ENCODE assay signal across 2 cellular contexts in the genomic region with DNA sequence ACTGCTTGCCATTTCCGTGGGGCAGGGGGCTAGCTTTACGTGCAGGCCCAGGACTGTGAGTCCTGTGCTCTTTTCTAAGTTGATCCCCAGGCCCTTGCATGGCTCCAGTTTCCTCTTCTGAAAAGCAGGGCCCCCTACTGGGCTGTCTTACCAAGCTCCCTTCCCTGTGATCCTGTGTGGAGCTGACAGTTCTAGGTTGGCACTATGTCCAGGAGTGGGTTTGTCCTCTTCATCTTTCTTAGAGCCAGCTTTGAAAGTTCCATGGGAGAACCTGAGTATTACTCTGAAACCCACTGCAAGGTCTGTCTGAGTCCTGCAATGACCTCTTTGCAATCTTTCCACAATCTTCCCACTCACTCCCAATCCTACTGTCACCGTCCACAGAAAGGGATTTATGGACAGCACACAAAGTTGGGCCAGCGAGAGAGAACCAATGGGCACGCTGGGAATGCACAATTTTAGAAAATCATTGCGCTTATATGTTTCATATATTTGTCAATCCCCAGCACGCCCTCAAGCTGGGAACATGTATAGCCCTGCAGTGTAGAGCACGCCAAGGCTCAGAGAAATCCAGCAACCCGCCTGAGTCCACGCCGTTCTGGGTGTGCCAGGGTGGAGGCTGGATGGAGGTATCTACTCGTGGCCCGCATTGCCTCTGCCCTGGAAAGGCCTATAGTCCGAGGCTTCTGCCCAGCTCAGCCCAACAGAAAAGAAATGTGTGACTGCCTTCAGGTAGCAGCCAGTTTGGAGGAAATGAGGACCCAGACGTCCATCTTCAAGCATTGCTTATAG.
TF ChIP-seq lines count a peak whose summit lies in the region.

No MANE protein-coding gene starts in this region.

TF ChIP-seq in HepG2, 621 proteins besides CTCF, POLR2A, EP300 and RAD21:
- TF ChIP-seq, protein P1, sequence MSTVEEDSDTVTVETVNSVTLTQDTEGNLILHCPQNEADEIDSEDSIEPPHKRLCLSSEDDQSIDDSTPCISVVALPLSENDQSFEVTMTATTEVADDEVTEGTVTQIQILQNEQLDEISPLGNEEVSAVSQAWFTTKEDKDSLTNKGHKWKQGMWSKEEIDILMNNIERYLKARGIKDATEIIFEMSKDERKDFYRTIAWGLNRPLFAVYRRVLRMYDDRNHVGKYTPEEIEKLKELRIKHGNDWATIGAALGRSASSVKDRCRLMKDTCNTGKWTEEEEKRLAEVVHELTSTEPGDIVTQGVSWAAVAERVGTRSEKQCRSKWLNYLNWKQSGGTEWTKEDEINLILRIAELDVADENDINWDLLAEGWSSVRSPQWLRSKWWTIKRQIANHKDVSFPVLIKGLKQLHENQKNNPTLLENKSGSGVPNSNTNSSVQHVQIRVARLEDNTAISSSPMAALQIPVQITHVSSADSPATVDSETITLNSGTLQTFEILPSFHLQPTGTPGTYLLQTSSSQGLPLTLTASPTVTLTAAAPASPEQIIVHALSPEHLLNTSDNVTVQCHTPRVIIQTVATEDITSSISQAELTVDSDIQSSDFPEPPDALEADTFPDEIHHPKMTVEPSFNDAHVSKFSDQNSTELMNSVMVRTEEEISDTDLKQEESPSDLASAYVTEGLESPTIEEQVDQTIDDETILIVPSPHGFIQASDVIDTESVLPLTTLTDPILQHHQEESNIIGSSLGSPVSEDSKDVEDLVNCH (CRISPR knock-in tag; IDR thresholded peaks at IDR 0.05): no peak
- TF ChIP-seq KDM2A (CRISPR knock-in tag; IDR thresholded peaks at IDR 0.05; ENCODE audit: borderline replicate concordance, low read depth) (no peak), HNRNPK (IDR thresholded peaks at IDR 0.05; ENCODE audit: low read depth, low read length, poor library complexity, severe bottlenecking) (no peak)
- TF ChIP-seq, protein P2, sequence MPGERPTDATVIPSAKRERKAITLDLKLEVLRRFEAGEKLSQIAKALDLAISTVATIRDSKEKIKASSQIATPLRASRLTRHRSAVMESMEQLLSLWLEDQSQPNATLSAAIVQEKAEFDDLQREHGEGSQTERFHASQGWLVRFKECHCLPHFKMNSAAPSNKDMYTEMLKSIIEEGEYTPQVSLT (CRISPR knock-in tag; IDR thresholded peaks at IDR 0.05; ENCODE audit: borderline replicate concordance, low read depth): no peak
- TF ChIP-seq, protein P3, sequence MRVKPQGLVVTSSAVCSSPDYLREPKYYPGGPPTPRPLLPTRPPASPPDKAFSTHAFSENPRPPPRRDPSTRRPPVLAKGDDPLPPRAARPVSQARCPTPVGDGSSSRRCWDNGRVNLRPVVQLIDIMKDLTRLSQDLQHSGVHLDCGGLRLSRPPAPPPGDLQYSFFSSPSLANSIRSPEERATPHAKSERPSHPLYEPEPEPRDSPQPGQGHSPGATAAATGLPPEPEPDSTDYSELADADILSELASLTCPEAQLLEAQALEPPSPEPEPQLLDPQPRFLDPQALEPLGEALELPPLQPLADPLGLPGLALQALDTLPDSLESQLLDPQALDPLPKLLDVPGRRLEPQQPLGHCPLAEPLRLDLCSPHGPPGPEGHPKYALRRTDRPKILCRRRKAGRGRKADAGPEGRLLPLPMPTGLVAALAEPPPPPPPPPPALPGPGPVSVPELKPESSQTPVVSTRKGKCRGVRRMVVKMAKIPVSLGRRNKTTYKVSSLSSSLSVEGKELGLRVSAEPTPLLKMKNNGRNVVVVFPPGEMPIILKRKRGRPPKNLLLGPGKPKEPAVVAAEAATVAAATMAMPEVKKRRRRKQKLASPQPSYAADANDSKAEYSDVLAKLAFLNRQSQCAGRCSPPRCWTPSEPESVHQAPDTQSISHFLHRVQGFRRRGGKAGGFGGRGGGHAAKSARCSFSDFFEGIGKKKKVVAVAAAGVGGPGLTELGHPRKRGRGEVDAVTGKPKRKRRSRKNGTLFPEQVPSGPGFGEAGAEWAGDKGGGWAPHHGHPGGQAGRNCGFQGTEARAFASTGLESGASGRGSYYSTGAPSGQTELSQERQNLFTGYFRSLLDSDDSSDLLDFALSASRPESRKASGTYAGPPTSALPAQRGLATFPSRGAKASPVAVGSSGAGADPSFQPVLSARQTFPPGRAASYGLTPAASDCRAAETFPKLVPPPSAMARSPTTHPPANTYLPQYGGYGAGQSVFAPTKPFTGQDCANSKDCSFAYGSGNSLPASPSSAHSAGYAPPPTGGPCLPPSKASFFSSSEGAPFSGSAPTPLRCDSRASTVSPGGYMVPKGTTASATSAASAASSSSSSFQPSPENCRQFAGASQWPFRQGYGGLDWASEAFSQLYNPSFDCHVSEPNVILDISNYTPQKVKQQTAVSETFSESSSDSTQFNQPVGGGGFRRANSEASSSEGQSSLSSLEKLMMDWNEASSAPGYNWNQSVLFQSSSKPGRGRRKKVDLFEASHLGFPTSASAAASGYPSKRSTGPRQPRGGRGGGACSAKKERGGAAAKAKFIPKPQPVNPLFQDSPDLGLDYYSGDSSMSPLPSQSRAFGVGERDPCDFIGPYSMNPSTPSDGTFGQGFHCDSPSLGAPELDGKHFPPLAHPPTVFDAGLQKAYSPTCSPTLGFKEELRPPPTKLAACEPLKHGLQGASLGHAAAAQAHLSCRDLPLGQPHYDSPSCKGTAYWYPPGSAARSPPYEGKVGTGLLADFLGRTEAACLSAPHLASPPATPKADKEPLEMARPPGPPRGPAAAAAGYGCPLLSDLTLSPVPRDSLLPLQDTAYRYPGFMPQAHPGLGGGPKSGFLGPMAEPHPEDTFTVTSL (CRISPR knock-in tag; IDR thresholded peaks at IDR 0.05; ENCODE audit: borderline replicate concordance): no peak

TF ChIP-seq in SK-N-SH, 30 proteins besides CTCF, POLR2A, EP300 and RAD21:
- TF ChIP-seq NRF1 (IDR thresholded peaks at IDR 0.05; ENCODE audit: low read depth, low read length): no peak
- no peak for TF ChIP-seq ELF1 (IDR thresholded peaks at IDR 0.05)
- TF ChIP-seq TAF1 (IDR thresholded peaks at IDR 0.05; ENCODE audit: borderline replicate concordance, low read depth, low read length): no peak
- TF ChIP-seq JUND (IDR thresholded peaks at IDR 0.05): no peak
